ENCODE assay signal across 28 cellular contexts in genomic region chr13:73499685-73500084, GRCh38.
"Had no signal": no experiment of that assay in that cellular context is flagged by ENCODE, and none has a peak within 500 bp of the region (broad histone marks: within the 10 kb centered on the region; RNA-seq: fewer than 3 reads in every experiment).

No MANE protein-coding gene starts in this region.

- H3K27ac Mint-ChIP-seq: activated CD8-positive, alpha-beta memory T cell treated with anti-CD3 and anti-CD28 coated beads, Interleukin-2, amount 10 ng/mL, durations not matched to agents 7 days and 5 days; activated CD8-positive, alpha-beta T cell treated with anti-CD3 and anti-CD28 coated beads, Interleukin-2, amount 10 ng/mL, durations not matched to agents 7 days and 5 days; activated naive CD4-positive, alpha-beta T cell treated with anti-CD3 and anti-CD28 coated beads for 36 hours; activated naive CD4-positive, alpha-beta T cell treated with anti-CD3 and anti-CD28 coated beads, Interleukin-2, amount 50 U/mL, for 24 hours; activated naive CD8-positive, alpha-beta T cell treated with anti-CD3 and anti-CD28 coated beads for 36 hours; activated naive CD8-positive, alpha-beta T cell treated with anti-CD3 and anti-CD28 coated beads, Interleukin-2, amount 50 U/mL, for 24 hours; activated T-helper 1 cell treated with anti-CD3 and anti-CD28 coated beads, Interleukin-12 subunit alpha, Interleukin-12 subunit beta, Interleukin-2, Interleukin-4 antibody, amounts not matched to agents 30 ng/mL and 10 ng/mL and 1 ng/mL, durations not matched to agents 14 hours and 24 hours and 36 hours; activated T-helper 2 cell treated with anti-CD3 and anti-CD28 coated beads, Interferon-gamma antibody, Interleukin-2, Interleukin-4, amounts not matched to agents 10 μg/mL and 5 μg/mL and 100 μg/mL, durations not matched to agents 14 hours and 24 hours and 36 hours had no signal

- H3K9me3 Mint-ChIP-seq: activated naive CD4-positive, alpha-beta T cell treated with anti-CD3 and anti-CD28 coated beads for 36 hours; activated naive CD4-positive, alpha-beta T cell treated with anti-CD3 and anti-CD28 coated beads, Interleukin-2, amount 50 U/mL, for 24 hours; activated naive CD8-positive, alpha-beta T cell treated with anti-CD3 and anti-CD28 coated beads for 36 hours; activated T-helper 1 cell treated with anti-CD3 and anti-CD28 coated beads, Interleukin-12 subunit alpha, Interleukin-12 subunit beta, Interleukin-2, Interleukin-4 antibody, amounts not matched to agents 30 ng/mL and 10 ng/mL and 1 ng/mL, durations not matched to agents 14 hours and 24 hours and 36 hours; activated T-helper 2 cell treated with anti-CD3 and anti-CD28 coated beads, Interferon-gamma antibody, Interleukin-2, Interleukin-4, amounts not matched to agents 10 μg/mL and 5 μg/mL and 100 μg/mL, durations not matched to agents 14 hours and 24 hours and 36 hours had no signal

- H3K4me3 Mint-ChIP-seq: activated CD8-positive, alpha-beta memory T cell treated with anti-CD3 and anti-CD28 coated beads, Interleukin-2, amount 10 ng/mL, durations not matched to agents 7 days and 5 days; activated CD8-positive, alpha-beta T cell treated with anti-CD3 and anti-CD28 coated beads, Interleukin-2, amount 10 ng/mL, durations not matched to agents 7 days and 5 days; activated naive CD4-positive, alpha-beta T cell treated with anti-CD3 and anti-CD28 coated beads for 36 hours; activated naive CD4-positive, alpha-beta T cell treated with anti-CD3 and anti-CD28 coated beads, Interleukin-2, amount 50 U/mL, for 24 hours; activated naive CD8-positive, alpha-beta T cell treated with anti-CD3 and anti-CD28 coated beads for 36 hours; activated naive CD8-positive, alpha-beta T cell treated with anti-CD3 and anti-CD28 coated beads, Interleukin-2, amount 50 U/mL, for 24 hours; activated T-helper 1 cell treated with anti-CD3 and anti-CD28 coated beads, Interleukin-12 subunit alpha, Interleukin-12 subunit beta, Interleukin-2, Interleukin-4 antibody, amounts not matched to agents 30 ng/mL and 10 ng/mL and 1 ng/mL, durations not matched to agents 14 hours and 24 hours and 36 hours had no signal

- DNase-seq: activated CD4-positive, alpha-beta T cell treated with anti-CD3 and anti-CD28 coated beads for 48 hours; activated CD4-positive, alpha-beta T cell treated with anti-CD3 and anti-CD28 coated beads, Interleukin-2, amount 50 U/mL, for 1 hour; activated CD4-positive, alpha-beta T cell treated with anti-CD3 and anti-CD28 coated beads, Interleukin-2, amount 50 U/mL, for 48 hours; activated CD8-positive, alpha-beta memory T cell treated with anti-CD3 and anti-CD28 coated beads, Interleukin-2, amount 10 ng/mL, durations not matched to agents 7 days and 5 days; activated CD8-positive, alpha-beta memory T cell treated with anti-CD3 and anti-CD28 coated beads, Interleukin-2, amount 50 U/mL, for 4 hours; activated CD8-positive, alpha-beta T cell treated with anti-CD3 and anti-CD28 coated beads, Interleukin-2, amount 10 ng/mL, durations not matched to agents 7 days and 5 days; activated effector memory CD4-positive, alpha-beta T cell treated with anti-CD3 and anti-CD28 coated beads, Interleukin-2, amount 50 U/mL, for 16 hours; activated naive CD4-positive, alpha-beta T cell treated with anti-CD3 and anti-CD28 coated beads for 36 hours; activated naive CD8-positive, alpha-beta T cell treated with anti-CD3 and anti-CD28 coated beads for 36 hours; activated naive CD8-positive, alpha-beta T cell treated with anti-CD3 and anti-CD28 coated beads, Interleukin-2, amount 50 U/mL, for 24 hours; activated T-cell treated with anti-CD3 and anti-CD28 coated beads, Interleukin-2, amount 50 U/mL, for 1 hour; activated T-cell treated with anti-CD3 and anti-CD28 coated beads, Interleukin-2, amount 50 U/mL, for 48 hours; adrenal gland; amygdala; aorta; body of pancreas; caudate nucleus; cerebellar nuclear complex; colonic mucosa; effector CD8-positive, alpha-beta T cell; esophagus squamous epithelium; foreskin melanocyte; T-helper 2 cell had no signal

- H3K36me3 Mint-ChIP-seq: activated CD8-positive, alpha-beta memory T cell treated with anti-CD3 and anti-CD28 coated beads, Interleukin-2, amount 10 ng/mL, durations not matched to agents 7 days and 5 days; activated naive CD4-positive, alpha-beta T cell treated with anti-CD3 and anti-CD28 coated beads, Interleukin-2, amount 50 U/mL, for 24 hours; activated naive CD8-positive, alpha-beta T cell treated with anti-CD3 and anti-CD28 coated beads for 36 hours had no signal

- ATAC-seq: activated CD4-positive, CD25-positive, alpha-beta regulatory T cell treated with anti-CD3 and anti-CD28 coated beads, Interleukin-2, amount 50 U/mL, for 24 hours; activated CD8-positive, alpha-beta memory T cell treated with anti-CD3 and anti-CD28 coated beads, Interleukin-2, amount 10 ng/mL, durations not matched to agents 7 days and 5 days; activated CD8-positive, alpha-beta T cell treated with anti-CD3 and anti-CD28 coated beads, Interleukin-2, amount 10 ng/mL, durations not matched to agents 7 days and 5 days; activated naive CD8-positive, alpha-beta T cell treated with anti-CD3 and anti-CD28 coated beads, Interleukin-2, amount 50 U/mL, for 24 hours; body of pancreas; gastroesophageal sphincter had no signal

- H3K4me1 Mint-ChIP-seq: activated CD8-positive, alpha-beta memory T cell treated with anti-CD3 and anti-CD28 coated beads, Interleukin-2, amount 10 ng/mL, durations not matched to agents 7 days and 5 days; activated naive CD4-positive, alpha-beta T cell treated with anti-CD3 and anti-CD28 coated beads, Interleukin-2, amount 50 U/mL, for 24 hours; activated naive CD8-positive, alpha-beta T cell treated with anti-CD3 and anti-CD28 coated beads for 36 hours; activated naive CD8-positive, alpha-beta T cell treated with anti-CD3 and anti-CD28 coated beads, Interleukin-2, amount 50 U/mL, for 24 hours had no signal

- H3K27me3 Mint-ChIP-seq: activated CD8-positive, alpha-beta memory T cell treated with anti-CD3 and anti-CD28 coated beads, Interleukin-2, amount 10 ng/mL, durations not matched to agents 7 days and 5 days; activated naive CD4-positive, alpha-beta T cell treated with anti-CD3 and anti-CD28 coated beads, Interleukin-2, amount 50 U/mL, for 24 hours; activated naive CD8-positive, alpha-beta T cell treated with anti-CD3 and anti-CD28 coated beads for 36 hours; activated naive CD8-positive, alpha-beta T cell treated with anti-CD3 and anti-CD28 coated beads, Interleukin-2, amount 50 U/mL, for 24 hours had no signal
